ENCODE assay signal across 8 cellular contexts in the genomic region with DNA sequence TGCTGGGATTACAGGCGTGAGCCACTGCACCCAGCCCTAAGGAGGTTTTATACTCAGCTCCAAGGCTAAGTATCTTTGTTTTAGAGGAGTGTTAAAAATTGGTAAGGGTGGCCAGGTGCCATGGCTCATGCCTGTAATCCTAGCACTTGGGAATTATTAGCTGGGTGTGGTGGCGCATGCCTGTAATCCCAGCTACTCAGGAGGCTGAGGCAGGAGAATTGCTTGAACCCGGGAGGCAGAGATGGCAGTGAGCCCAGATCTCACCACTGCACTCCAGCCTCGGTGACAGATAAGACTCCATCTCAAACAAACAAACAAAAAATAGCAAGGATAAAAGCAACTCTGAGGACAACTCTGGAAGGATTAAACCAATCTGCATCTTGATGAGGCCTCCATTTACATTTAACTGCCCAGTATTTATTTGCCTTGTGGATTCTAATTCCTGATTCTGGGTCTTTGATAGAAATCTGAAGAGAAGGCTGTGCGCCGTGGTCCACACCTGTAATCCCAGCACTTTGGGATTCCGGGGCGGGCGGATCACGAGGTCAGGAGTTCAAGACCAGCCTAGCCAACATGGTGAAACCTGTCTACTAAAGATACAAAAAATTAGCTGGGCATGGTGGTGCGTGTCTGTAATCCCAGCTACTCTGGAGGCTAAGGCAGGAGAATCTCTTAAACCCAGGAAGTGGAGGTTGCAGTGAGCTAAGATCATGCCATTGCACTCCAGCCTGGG. TPM values are rescaled to one million over a fixed set of nuclear protein-coding genes. Genes with fewer than 3 reads are reported as not detected.
DNase-seq lines count a peak whose midpoint lies in the region; ATAC-seq and TF ChIP-seq lines count a peak whose summit lies in the region.
"Not testable (repeated sequence)": the region's sequence is repeated elsewhere in the genome, so short reads cannot be mapped to it uniquely, and the experiment has no call there.
"Had no signal": no experiment of that assay in that cellular context is flagged by ENCODE, and none has a peak within 500 bp of the region (broad histone marks: within the 10 kb centered on the region; RNA-seq: fewer than 3 reads in every experiment).

No MANE protein-coding gene starts in this region.

- H3K9me3 ChIP-seq in Caco-2 = not testable (repeated sequence)

- H3K27me3 Mint-ChIP-seq in Caco-2 (ENCODE audit: insufficient read depth, unreplicated experiment); activated B cell treated with CpG ODN at 0.5 μM for 24 hours; effector memory CD8-positive, alpha-beta T cell; natural killer cell (ENCODE audit: low read depth in 2 of 2): not testable (repeated sequence)

- H3K9me3 Mint-ChIP-seq in Caco-2 (ENCODE audit: unreplicated experiment); activated B cell treated with CpG ODN at 0.5 μM for 24 hours; activated naive CD4-positive, alpha-beta T cell treated with anti-CD3 and anti-CD28 coated beads, Interleukin-2, amount 50 U/mL, for 72 hours; effector memory CD8-positive, alpha-beta T cell; natural killer cell: not testable (repeated sequence)

- POLR2A ChIA-PET in Caco-2 (lab: Charles Lee) (interaction anchor here (0.6 kb wide), 2 partner anchors 12 to 23 kb away, joined by 3 to 6 read pairs; no protein-coding TSS in a partner anchor), activated B cell treated with CpG ODN at 0.5 μM for 24 hours (lab: Charles Lee) (interaction anchor here (0.5 to 0.6 kb wide), 2 partner anchors 26 to 91 kb away, joined by 3 to 5 read pairs; no protein-coding TSS in a partner anchor)

- H3K36me3 ChIP-seq in Caco-2 (ENCODE audit: control insufficient read depth, insufficient read depth, low read length) = not testable (repeated sequence)

- H3K27ac Mint-ChIP-seq in Caco-2 (ENCODE audit: unreplicated experiment) = peak overlapping the region; percentile 98
- not testable (repeated sequence) for H3K27ac Mint-ChIP-seq in activated B cell treated with CpG ODN at 0.5 μM for 24 hours
- peak overlapping the region; percentile 67 to 88 for H3K27ac Mint-ChIP-seq in activated naive CD4-positive, alpha-beta T cell treated with anti-CD3 and anti-CD28 coated beads, Interleukin-2, amount 50 U/mL, for 72 hours
- peak overlapping the region; percentile 64 to 72 for H3K27ac Mint-ChIP-seq in effector memory CD8-positive, alpha-beta T cell
- H3K27ac Mint-ChIP-seq in natural killer cell = peak overlapping the region; percentile 51 to 94

- peak overlapping the region; percentile 85 for H3K4me3 Mint-ChIP-seq in Caco-2 (ENCODE audit: unreplicated experiment)
- peak overlapping the region; percentile 24 for H3K4me3 Mint-ChIP-seq in activated B cell treated with CpG ODN at 0.5 μM for 24 hours
- H3K4me3 Mint-ChIP-seq in effector memory CD8-positive, alpha-beta T cell = peak overlapping the region; percentile 91 to 94
- not testable (repeated sequence) for H3K4me3 Mint-ChIP-seq in natural killer cell

- ATAC-seq in activated B cell treated with CpG ODN at 0.5 μM for 24 hours (ENCODE audit: low read depth); activated naive CD4-positive, alpha-beta T cell treated with anti-CD3 and anti-CD28 coated beads, Interleukin-2, amount 50 U/mL, for 72 hours; effector memory CD8-positive, alpha-beta T cell (replicated peaks); natural killer cell: not testable (repeated sequence)

- intact Hi-C loops in Caco-2 (cut with micrococcal nuclease; ENCODE audit: unreplicated experiment); activated B cell treated with CpG ODN at 0.5 μM for 24 hours (cut with micrococcal nuclease); natural killer cell (cut with micrococcal nuclease): not testable (repeated sequence)

- H3K27me3 ChIP-seq in Caco-2 (replicated peaks; ENCODE audit: control insufficient read depth, insufficient read depth, low read length) = not testable (repeated sequence)

- not testable (repeated sequence) for TF ChIP-seq CTCF in Caco-2 (IDR thresholded peaks at IDR 0.05; ENCODE audit: insufficient read depth in 1 of 2, low read depth in 1 of 2, low read length in 1 of 2, severe bottlenecking in 1 of 2, unreplicated experiment in 1 of 2); activated B cell treated with CpG ODN at 0.5 μM for 24 hours (IDR thresholded peaks at IDR 0.05); natural killer cell (IDR thresholded peaks at IDR 0.05)

- CTCF ChIA-PET in Caco-2 (lab: Charles Lee); activated B cell treated with CpG ODN at 0.5 μM for 24 hours (lab: Charles Lee): not testable (repeated sequence)

- peaks cover 28% of the 10 kb centered on the region for H3K4me1 ChIP-seq in Caco-2

- peaks cover 70% of the 10 kb centered on the region for H3K36me3 Mint-ChIP-seq in Caco-2 (ENCODE audit: insufficient read depth, unreplicated experiment)
- peaks cover 63% of the 10 kb centered on the region for H3K36me3 Mint-ChIP-seq in activated B cell treated with CpG ODN at 0.5 μM for 24 hours (ENCODE audit: low read depth)
- H3K36me3 Mint-ChIP-seq in activated naive CD4-positive, alpha-beta T cell treated with anti-CD3 and anti-CD28 coated beads, Interleukin-2, amount 50 U/mL, for 72 hours = peaks cover 9 to 61% of the 10 kb centered on the region in 2 donors
- peaks cover 64% of the 10 kb centered on the region for H3K36me3 Mint-ChIP-seq in effector memory CD8-positive, alpha-beta T cell (ENCODE audit: insufficient read depth)
- H3K36me3 Mint-ChIP-seq in natural killer cell = not testable (repeated sequence)

- peaks cover 26% of the 10 kb centered on the region for H3K4me1 Mint-ChIP-seq in Caco-2 (ENCODE audit: low read depth, unreplicated experiment)
- H3K4me1 Mint-ChIP-seq in activated B cell treated with CpG ODN at 0.5 μM for 24 hours = peaks cover 45% of the 10 kb centered on the region
- peaks cover 34 to 41% of the 10 kb centered on the region in 2 donors for H3K4me1 Mint-ChIP-seq in effector memory CD8-positive, alpha-beta T cell (ENCODE audit: low read depth in 2 of 2)
- peaks cover 42 to 60% of the 10 kb centered on the region in 2 donors for H3K4me1 Mint-ChIP-seq in natural killer cell

- BruUV-seq in Caco-2 (replicated peaks; lab: Mats Ljungman, UMichigan) = not testable (repeated sequence)

- not testable (repeated sequence) for H3K4me3 ChIP-seq in Caco-2 (ENCODE audit: low read depth, low read length)

- DNase-seq in Caco-2; activated B cell treated with CpG ODN at 0.5 μM for 24 hours; activated naive CD4-positive, alpha-beta T cell treated with anti-CD3 and anti-CD28 coated beads, Interleukin-2, amount 50 U/mL, for 72 hours (ENCODE audit: low spot score in 2 of 2); effector memory CD8-positive, alpha-beta T cell; natural killer cell: not testable (repeated sequence)

RNA-seq across cellular contexts. Expression of gene PRR13, which starts 3.2 kb away (rescaled TPM):
- total RNA-seq in Caco-2 (2022) = 395 and 400 TPM in 2 replicates
- 266 and 288 TPM in 2 replicates for total RNA-seq in activated B cell treated with CpG ODN at 0.5 μM for 24 hours
- total RNA-seq in activated naive CD4-positive, alpha-beta T cell treated with anti-CD3 and anti-CD28 coated beads, Interleukin-2, amount 50 U/mL, for 72 hours = 100 to 1,000 TPM; 170 to 226 TPM
- 100 to 1,000 TPM; 214 to 233 (median 231) TPM for total RNA-seq in natural killer cell

RNA-seq across cellular contexts. Expression of gene PCBP2, which starts 7.1 kb away (rescaled TPM):
- 1,036 and 1,143 TPM in 2 replicates for total RNA-seq in Caco-2 (2022)
- 841 and 853 TPM in 2 replicates for total RNA-seq in activated B cell treated with CpG ODN at 0.5 μM for 24 hours
- 1,000 to 10,000 TPM in 1 of 2 donors, 100 to 1,000 TPM in 1; 786 to 1,016 TPM for total RNA-seq in activated naive CD4-positive, alpha-beta T cell treated with anti-CD3 and anti-CD28 coated beads, Interleukin-2, amount 50 U/mL, for 72 hours
- 1,000 to 10,000 TPM in 1 of 3 donors, 100 to 1,000 TPM in 2; 910 to 1,083 (median 943) TPM for total RNA-seq in natural killer cell

RNA-seq across cellular contexts. Expression of gene AMHR2, which starts 21.1 kb away (rescaled TPM):
- total RNA-seq in Caco-2 (2022) = 0.28 and 0.48 TPM in 2 replicates
- not detected in 2 replicates for total RNA-seq in activated B cell treated with CpG ODN at 0.5 μM for 24 hours
- under 1 TPM in 1 of 2 donors, not detected in 1; 0.25 TPM for total RNA-seq in activated naive CD4-positive, alpha-beta T cell treated with anti-CD3 and anti-CD28 coated beads, Interleukin-2, amount 50 U/mL, for 72 hours
- not detected for total RNA-seq in natural killer cell
- total RNA-seq: Calu3, cerebellum, posterior vena cava had no signal

RNA-seq across cellular contexts. Expression of gene MAP3K12, which starts 54.5 kb away (rescaled TPM):
- total RNA-seq in Caco-2 (2022) (2.4 and 3.9 TPM in 2 replicates), activated B cell treated with CpG ODN at 0.5 μM for 24 hours (3.6 and 6.0 TPM in 2 replicates), natural killer cell (10 to 100 TPM; 15.3 to 21.8 (median 21.8) TPM)
- total RNA-seq in activated naive CD4-positive, alpha-beta T cell treated with anti-CD3 and anti-CD28 coated beads, Interleukin-2, amount 50 U/mL, for 72 hours = 10 to 100 TPM in 1 of 2 donors, 1 to 10 TPM in 1; 9.5 to 21.7 TPM

RNA-seq across cellular contexts. Expression of gene TARBP2, which starts 56.3 kb away (rescaled TPM):
- total RNA-seq in Caco-2 (2022) = 43.9 and 50.7 TPM in 2 replicates
- total RNA-seq in activated B cell treated with CpG ODN at 0.5 μM for 24 hours = 45.7 and 49.6 TPM in 2 replicates
- total RNA-seq in activated naive CD4-positive, alpha-beta T cell treated with anti-CD3 and anti-CD28 coated beads, Interleukin-2, amount 50 U/mL, for 72 hours = 10 to 100 TPM; 29.9 to 30.4 TPM
- total RNA-seq in natural killer cell = 10 to 100 TPM; 23.8 to 35.1 (median 33.7) TPM
